ENCODE assay signal across 1 cellular context in genomic region chr17:69884361-69884760, GRCh38.
TF ChIP-seq lines count a peak whose summit lies in the region.

No MANE protein-coding gene starts in this region.

TF ChIP-seq in GM23338, 12 proteins besides CTCF, POLR2A, EP300 and RAD21 (continued from another document):
- no peak for TF ChIP-seq POLR2AphosphoS5 (IDR thresholded peaks at IDR 0.05; ENCODE audit: low read depth)
TF ChIP-seq in GM23338: peak in this region for 0.
